ENCODE assay signal across 11 cellular contexts in genomic region chr17:10197362-10197720, GRCh38. TPM values are rescaled to one million over a fixed set of nuclear protein-coding genes. Genes with fewer than 3 reads are reported as not detected.
DNase-seq lines count a peak whose midpoint lies in the region; ATAC-seq and TF ChIP-seq lines count a peak whose summit lies in the region.
"Had no signal": no experiment of that assay in that cellular context is flagged by ENCODE, and none has a peak within 500 bp of the region (broad histone marks: within the 10 kb centered on the region; RNA-seq: fewer than 3 reads in every experiment).

No MANE protein-coding gene starts in this region.

- 27 to 42% methylated on average over 3 to 6 of the region's 11 CpGs for WGBS in lower leg skin, 2 donors

- no peak for TF ChIP-seq POLR2A in lower leg skin (IDR thresholded peaks at IDR 0.05)

- peaks cover 24% of the 10 kb centered on the region for H3K27me3 Mint-ChIP-seq in activated T-helper 17 cell treated with anti-CD3 and anti-CD28 coated beads, Interleukin-2, amount 50 U/mL, for 72 hours

- H3K9me2 ChIP-seq in PC-9 (ENCODE audit: insufficient read depth), result no peaks in the 10 kb centered on the region

- CTCF ChIA-PET in PC-9 (lab: Charles Lee), result no interaction called here

- H3K4me3 Mint-ChIP-seq in activated T-helper 17 cell treated with anti-CD3 and anti-CD28 coated beads, Interleukin-2, amount 50 U/mL, for 72 hours, result no peak overlapping the region

- H3K4me1 ChIP-seq in duodenal mucosa (ENCODE audit: control insufficient read depth in 1 of 2, insufficient read depth in 2 of 2, low read length in 2 of 2) (peaks cover 4 to 7% of the 10 kb centered on the region in 2 donors), PC-9 (replicated peaks; ENCODE audit: insufficient read depth) (no peaks in the 10 kb centered on the region)

- no peaks in the 10 kb centered on the region for H3K79me2 ChIP-seq in PC-9 (ENCODE audit: low read depth)

- H3K4me3 ChIP-seq in duodenal mucosa (ENCODE audit: low read depth in 1 of 2, low read length in 2 of 2) (peak overlapping the region; percentile 50 to 57), lower leg skin (ENCODE audit: low read depth, poor library complexity, severe bottlenecking) (peak overlapping the region; percentile 61), skin epidermis (peak overlapping the region; percentile 43 to 79 (median 68)), PC-9 (no peak overlapping the region)

- TF ChIP-seq CTCF in lower leg skin (IDR thresholded peaks at IDR 0.05) (no peak), PC-9 (conservative IDR thresholded peaks at IDR 0.05) (no peak)

- intact Hi-C loops in lower leg skin (cut with DNase I; ENCODE audit: low total_unique reads), result no loop called here
- intact Hi-C loops in PC-9 (cut with micrococcal nuclease; ENCODE audit: unreplicated experiment), result no loop called here

- no peak for ATAC-seq in activated T-helper 17 cell treated with anti-CD3 and anti-CD28 coated beads, Interleukin-2, amount 50 U/mL, for 72 hours (replicated peaks)
- no peak for ATAC-seq in GM21381 (IDR thresholded peaks at IDR 0.05; ENCODE audit: unreplicated experiment)

- peaks cover 11% of the 10 kb centered on the region for H3K9me3 Mint-ChIP-seq in activated T-helper 17 cell treated with anti-CD3 and anti-CD28 coated beads, Interleukin-2, amount 50 U/mL, for 72 hours

- H3F3A ChIP-seq in PC-9 (ENCODE audit: insufficient read depth, low read depth), result no peaks in the 10 kb centered on the region

- H3K27me3 ChIP-seq in duodenal mucosa (ENCODE audit: control insufficient read depth in 1 of 2, insufficient read depth in 2 of 2, low read length in 2 of 2), result peaks cover 0 to 4% of the 10 kb centered on the region in 2 donors
- H3K27me3 ChIP-seq in PC-9 (ENCODE audit: insufficient read depth, low read depth), result no peaks in the 10 kb centered on the region

- no peak overlapping the region for H3K4me2 ChIP-seq in PC-9

- peaks cover 7 to 9% of the 10 kb centered on the region in 2 donors for H3K9me3 ChIP-seq in duodenal mucosa (ENCODE audit: control insufficient read depth in 1 of 2, low read length in 2 of 2)
- H3K9me3 ChIP-seq in PC-9 (ENCODE audit: insufficient read depth, low read depth), result no peaks in the 10 kb centered on the region

- H3K9ac ChIP-seq in duodenal mucosa (ENCODE audit: low read depth in 1 of 2, low read length in 2 of 2), result peak overlapping the region; percentile 29 to 38

- H3K27ac ChIP-seq in duodenal mucosa (ENCODE audit: low read depth, low read length) (no peak overlapping the region), skin epidermis (peak overlapping the region in 19 of 21 experiments; percentile 62 to 89 (median 84)), PC-9 (no peak overlapping the region)

- DNase-seq in GM03348 (ENCODE audit: low spot score), result peak; percentile 31
- DNase-seq in lower leg skin (ENCODE audit: low spot score in 2 of 2), result no peak
- DNase-seq in PC-9, result no peak
- DNase-seq in activated T-cell treated with anti-CD3 and anti-CD28 coated beads, Interleukin-2, amount 50 U/mL, for 48 hours, result no peak
- DNase-seq: DMS79, NCI-H69 had no signal

- no peak overlapping the region for H3K27ac Mint-ChIP-seq in activated T-helper 17 cell treated with anti-CD3 and anti-CD28 coated beads, Interleukin-2, amount 50 U/mL, for 72 hours
- H3K27ac Mint-ChIP-seq: T-cell had no signal

- H2AFZ ChIP-seq in PC-9, result no peak overlapping the region

- POLR2A ChIA-PET in PC-9 (lab: Charles Lee; ENCODE audit: unreplicated experiment), result no interaction called here

- no peaks in the 10 kb centered on the region for H3K4me1 Mint-ChIP-seq in activated T-helper 17 cell treated with anti-CD3 and anti-CD28 coated beads, Interleukin-2, amount 50 U/mL, for 72 hours

- no TSS peak for BruUV-seq in PC-9 (replicated peaks; lab: Mats Ljungman, UMichigan)

- no peaks in the 10 kb centered on the region for H3K36me3 Mint-ChIP-seq in activated T-helper 17 cell treated with anti-CD3 and anti-CD28 coated beads, Interleukin-2, amount 50 U/mL, for 72 hours (ENCODE audit: low read depth)
- H3K36me3 Mint-ChIP-seq: T-cell had no signal

- H3K36me3 ChIP-seq in duodenal mucosa (ENCODE audit: control insufficient read depth in 1 of 2, insufficient read depth in 2 of 2, low read length in 2 of 2) (no peaks in the 10 kb centered on the region), PC-9 (ENCODE audit: low read depth) (no peaks in the 10 kb centered on the region)

- H4K20me1 ChIP-seq in PC-9 (ENCODE audit: insufficient read depth), result no peaks in the 10 kb centered on the region

RNA-seq across cellular contexts. Expression of gene GAS7, which starts 1.1 kb away (rescaled TPM):
- 100 to 1,000 TPM in 3 of 4 donors, 10 to 100 TPM in 1; 97.8 to 148 (median 117) TPM for total RNA-seq in lower leg skin
- not detected in 2 replicates for total RNA-seq in PC-9 (2021)
- total RNA-seq in activated T-helper 17 cell treated with anti-CD3 and anti-CD28 coated beads, Interleukin-2, amount 50 U/mL, for 72 hours, result under 1 TPM; 0.42 to 0.43 TPM

Comparison
In these comparisons a context has a peak if more than half of its experiments do, and no peak if none do; other contexts are left out.
1. H3K27ac ChIP-seq: peak in skin epidermis (19 of 21); none in duodenal mucosa (single experiment) and PC-9 (single experiment).
2. RNA of gene GAS7, which starts 1.1 kb away (total RNA-seq): 97.8 to 148 TPM in lower leg skin; 0.42 to 0.43 TPM in activated T-helper 17 cell treated with anti-CD3 and anti-CD28 coated beads, Interleukin-2, amount 50 U/mL, for 72 hours and not detected in PC-9; every median in the first group is over 10 times any median in the second.